Comparison of ENCODE assay signal across 13 cellular contexts in genomic region chr2:47313141-47313691, GRCh38. TPM values are rescaled to one million over a fixed set of nuclear protein-coding genes. Genes with fewer than 3 reads are reported as not detected.
A peak's percentile ranks its signal among the peaks of the same experiment; 100 is the strongest.
DNase-seq lines count a peak whose midpoint lies in the region; ATAC-seq, FAIRE-seq and TF ChIP-seq lines count a peak whose summit lies in the region.
"Had no signal": no experiment of that assay in that cellular context is flagged by ENCODE, and none has a peak within 500 bp of the region (broad histone marks: within the 10 kb centered on the region; RNA-seq: fewer than 3 reads in every experiment).

No MANE protein-coding gene starts in this region.

- FAIRE-seq in urothelium cell line (lab: Jason Lieb, UNC): peak; percentile 23

- no peak overlapping the region for H3K4me3 ChIP-seq in brain microvascular endothelial cell (ENCODE audit: low read depth, low read length)

- TF ChIP-seq CTCF in brain microvascular endothelial cell (IDR thresholded peaks at IDR 0.05; ENCODE audit: low read depth, low read length, missing control alignments): no peak

- H3K27me3 ChIP-seq in layer of hippocampus (ENCODE audit: control insufficient read depth, insufficient read depth, low read length) (no peaks in the 10 kb centered on the region), brain microvascular endothelial cell (replicated peaks) (no peaks in the 10 kb centered on the region)

- DNase-seq in cardiac septum (ENCODE audit: low spot score) (peak; percentile 38), left ventricle myocardium superior (no peak), urothelium cell line (ENCODE audit: low spot score) (peak; percentile 65), NCI-H1436 (lab: John Stamatoyannopoulos, UW) (no peak), brain microvascular endothelial cell (no peak)
- DNase-seq: ACHN; activated CD4-positive, CD25-positive, alpha-beta regulatory T cell treated with anti-CD3 and anti-CD28 coated beads, Interleukin-2, amount 50 U/mL, for 72 hours; activated gamma-delta T cell; stimulated activated naive CD8-positive, alpha-beta T cell treated with anti-CD3 and anti-CD28 coated beads, Interleukin-15, Interleukin-2, amounts not matched to agents 100 U/mL and 50 U/mL, for 24 hours had no signal

- H3K36me3 ChIP-seq in brain microvascular endothelial cell (replicated peaks): no peaks in the 10 kb centered on the region

- intact Hi-C loops in cardiac septum (cut with DNase I) (loop anchor here (5.0 kb wide), 1 partner anchor 41 kb away; no protein-coding TSS in a partner anchor), left ventricle myocardium superior (cut with micrococcal nuclease) (no loop called here)

- H3K27ac ChIP-seq in angular gyrus (ENCODE audit: low read depth, low read length): peak overlapping the region; percentile 98
- peak overlapping the region; percentile 99 for H3K27ac ChIP-seq in layer of hippocampus (ENCODE audit: low read depth, low read length)
- H3K27ac ChIP-seq in brain microvascular endothelial cell: no peak overlapping the region

- in situ Hi-C loops in brain microvascular endothelial cell (cut with HindIII; ENCODE audit: low pct_ligation_motif_present, low sequenced_read_pairs): no loop called here

- no peak for ATAC-seq in left ventricle myocardium superior
- ATAC-seq in GM19023 (IDR thresholded peaks at IDR 0.05; ENCODE audit: unreplicated experiment): no peak
- ATAC-seq: natural killer cell treated with Interleukin-12 subunit alpha and Interleukin-12 subunit beta and Interleukin-15 and Interleukin-18, amount 100 ng/mL, for 72 hours; stimulated activated naive CD8-positive, alpha-beta T cell treated with anti-CD3 and anti-CD28 coated beads, Interleukin-15, Interleukin-2, amounts not matched to agents 100 U/mL and 50 U/mL, for 24 hours had no signal

RNA-seq across cellular contexts. Expression of gene EPCAM, which starts 55.9 kb away (rescaled TPM):
- total RNA-seq in cardiac septum: 0.19 TPM
- not detected for total RNA-seq in left ventricle myocardium superior

Comparison
In these comparisons a context has a peak if more than half of its experiments do, and no peak if none do; other contexts are left out.
1. DNase-seq: peak in cardiac septum (single experiment) and urothelium cell line (single experiment); none in left ventricle myocardium superior (single experiment), NCI-H1436 (single experiment) and brain microvascular endothelial cell (single experiment).